Comparison of ENCODE assay signal across 15 cellular contexts in the genomic region with DNA sequence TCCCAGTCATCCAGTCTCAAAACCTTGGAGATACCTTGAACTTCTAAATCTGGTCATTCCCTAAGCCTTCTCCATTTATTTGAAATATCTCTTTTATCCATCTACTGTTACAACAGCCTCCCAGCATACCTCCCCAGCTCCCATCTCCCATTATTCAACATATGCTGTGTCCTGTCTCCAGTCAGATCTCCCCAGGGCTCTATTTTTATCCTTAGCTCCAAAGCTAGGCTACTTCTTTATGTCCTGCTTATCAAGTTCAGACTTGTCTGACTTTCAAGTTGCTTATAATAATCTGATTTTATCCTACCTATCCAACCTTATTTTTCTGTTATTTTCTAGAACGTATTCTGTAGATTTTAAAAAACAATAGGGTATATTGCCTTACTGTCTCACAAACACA.
"Had no signal": no experiment of that assay in that cellular context is flagged by ENCODE, and none has a peak within 500 bp of the region (broad histone marks: within the 10 kb centered on the region; RNA-seq: fewer than 3 reads in every experiment).

No MANE protein-coding gene starts in this region.

- H3K9me3 ChIP-seq: neutrophil, right lobe of liver had no signal

- H3K27me3 Mint-ChIP-seq: activated naive CD8-positive, alpha-beta T cell; naive B cell; progenitor cell of endocrine pancreas; stimulated activated naive B cell treated with anti-CD40 and anti-IgM and Interleukin-4, amounts not matched to agents 10 μg/mL and 1 μg/mL and 100 μg/mL, for 72 hours; T-helper 17 cell had no signal

- ATAC-seq: foreskin keratinocyte; left ventricle myocardium superior; right lobe of liver; stimulated activated naive B cell treated with anti-CD40 and anti-IgM and Interleukin-4, amounts not matched to agents 10 μg/mL and 1 μg/mL and 100 μg/mL, for 72 hours; T-helper 17 cell had no signal

- DNase-seq: activated effector memory CD4-positive, alpha-beta T cell treated with Interleukin-2 at 50 U/mL for 16 hours; amygdala; brain microvascular endothelial cell; kidney; left ventricle myocardium superior; naive B cell; right lobe of liver; stimulated activated CD4-positive, alpha-beta T cell treated with anti-CD3 and anti-CD28 coated beads, Interleukin-2, amount 100 ng/mL, for 24 hours; stimulated activated naive B cell treated with anti-CD40 and anti-IgM and Interleukin-4, amounts not matched to agents 10 μg/mL and 1 μg/mL and 100 μg/mL, for 72 hours; T-helper 17 cell; trophoblast cell had no signal

- H3K4me3 Mint-ChIP-seq: activated naive CD8-positive, alpha-beta T cell; naive B cell; stimulated activated naive B cell treated with anti-CD40 and anti-IgM and Interleukin-4, amounts not matched to agents 10 μg/mL and 1 μg/mL and 100 μg/mL, for 72 hours; T-helper 17 cell had no signal

- H3K27me3 ChIP-seq: brain microvascular endothelial cell, foreskin keratinocyte, neutrophil, right lobe of liver had no signal

- H3K27ac ChIP-seq: brain microvascular endothelial cell, foreskin keratinocyte, neutrophil, right lobe of liver had no signal

- H3K27ac Mint-ChIP-seq: activated naive CD8-positive, alpha-beta T cell; progenitor cell of endocrine pancreas; stimulated activated naive B cell treated with anti-CD40 and anti-IgM and Interleukin-4, amounts not matched to agents 10 μg/mL and 1 μg/mL and 100 μg/mL, for 72 hours had no signal

- H3K4me3 ChIP-seq: right lobe of liver had no signal
